ENCODE assay signal across 25 cellular contexts in genomic region chr16:69799601-69800000, GRCh38. TPM values are rescaled to one million over a fixed set of nuclear protein-coding genes. Genes with fewer than 3 reads are reported as not detected.
DNase-seq lines count a peak whose midpoint lies in the region; ATAC-seq, FAIRE-seq and TF ChIP-seq lines count a peak whose summit lies in the region.
"Had no signal": no experiment of that assay in that cellular context is flagged by ENCODE, and none has a peak within 500 bp of the region (broad histone marks: within the 10 kb centered on the region; RNA-seq: fewer than 3 reads in every experiment).

No MANE protein-coding gene starts in this region.

- no peak for TF ChIP-seq CTCF in brain (conservative IDR thresholded peaks at IDR 0.05)
- TF ChIP-seq CTCF in RWPE1 (conservative IDR thresholded peaks at IDR 0.05; ENCODE audit: low read depth), result no peak
- no peak for TF ChIP-seq CTCF in D721Med (IDR thresholded peaks at IDR 0.05; ENCODE audit: insufficient read depth, missing control alignments)

- DNase-seq in HTR-8/SVneo (ENCODE audit: insufficient read length, low spot score) (no peak), foreskin melanocyte (peak; percentile 100), pons (ENCODE audit: low spot score) (peak; percentile 54), NAMALWA (ENCODE audit: low spot score) (no peak), RWPE1 (ENCODE audit: low spot score) (no peak), D721Med (ENCODE audit: insufficient read length, low spot score) (no peak)
- no peak for DNase-seq in stimulated activated naive B cell treated with anti-CD40 and anti-IgM and Interleukin-4, amounts not matched to agents 10 μg/mL and 1 μg/mL and 100 μg/mL, for 72 hours
- DNase-seq: ACHN; activated B cell treated with CpG ODN at 0.5 μM for 24 hours; activated CD4-positive, alpha-beta T cell treated with anti-CD3 and anti-CD28 coated beads, Interleukin-2, amount 50 U/mL, for 48 hours; activated CD8-positive, alpha-beta memory T cell treated with anti-CD3 and anti-CD28 coated beads, Interleukin-2, amount 50 U/mL, for 4 hours; effector CD8-positive, alpha-beta T cell; H9; NCI-H1105 treated with DMSO at 0.1 percent for 48 hours; NCI-H2081; OCI-M1; SHP77; small intestine; stimulated activated CD4-positive, alpha-beta T cell treated with anti-CD3 and anti-CD28 coated beads, Interleukin-1b, Interleukin-23, amount 100 ng/mL, for 48 hours had no signal

- H3K27ac ChIP-seq in RWPE1, result no peak overlapping the region
- H3K27ac ChIP-seq: BLaER1 had no signal

- peak overlapping the region in 4 of 5 experiments; percentile 20 to 84 (median 25) for H3K27ac Mint-ChIP-seq in brain
- no peak overlapping the region for H3K27ac Mint-ChIP-seq in stimulated activated naive B cell treated with anti-CD40 and anti-IgM and Interleukin-4, amounts not matched to agents 10 μg/mL and 1 μg/mL and 100 μg/mL, for 72 hours
- H3K27ac Mint-ChIP-seq: activated B cell treated with CpG ODN at 0.5 μM for 24 hours; activated naive CD8-positive, alpha-beta T cell; activated T-helper 17 cell treated with anti-CD3 and anti-CD28 coated beads, Interleukin-2, amount 50 U/mL, for 72 hours; IgD-negative memory B cell had no signal

- peaks cover 13% of the 10 kb centered on the region for H3K4me1 Mint-ChIP-seq in brain
- H3K4me1 Mint-ChIP-seq in stimulated activated naive B cell treated with anti-CD40 and anti-IgM and Interleukin-4, amounts not matched to agents 10 μg/mL and 1 μg/mL and 100 μg/mL, for 72 hours, result peaks cover 2 to 11% of the 10 kb centered on the region in 2 donors
- H3K4me1 Mint-ChIP-seq: activated T-helper 17 cell treated with anti-CD3 and anti-CD28 coated beads, Interleukin-2, amount 50 U/mL, for 72 hours had no signal

- H3K36me3 Mint-ChIP-seq in brain, result peaks cover 16% of the 10 kb centered on the region
- H3K36me3 Mint-ChIP-seq in stimulated activated naive B cell treated with anti-CD40 and anti-IgM and Interleukin-4, amounts not matched to agents 10 μg/mL and 1 μg/mL and 100 μg/mL, for 72 hours, result peaks cover 26 to 34% of the 10 kb centered on the region in 2 donors
- H3K36me3 Mint-ChIP-seq: activated naive CD8-positive, alpha-beta T cell; IgD-negative memory B cell had no signal

- no peak for ATAC-seq in stimulated activated naive B cell treated with anti-CD40 and anti-IgM and Interleukin-4, amounts not matched to agents 10 μg/mL and 1 μg/mL and 100 μg/mL, for 72 hours (replicated peaks)
- ATAC-seq: activated T-helper 17 cell treated with anti-CD3 and anti-CD28 coated beads, Interleukin-2, amount 50 U/mL, for 72 hours had no signal

- POLR2A ChIA-PET in RWPE1 (lab: Yijun Ruan, JAX; ENCODE audit: low non-redundant PET), result no interaction called here

- no peak overlapping the region for H3K4me3 Mint-ChIP-seq in brain
- H3K4me3 Mint-ChIP-seq in stimulated activated naive B cell treated with anti-CD40 and anti-IgM and Interleukin-4, amounts not matched to agents 10 μg/mL and 1 μg/mL and 100 μg/mL, for 72 hours, result no peak overlapping the region
- H3K4me3 Mint-ChIP-seq: activated B cell treated with CpG ODN at 0.5 μM for 24 hours; activated naive CD8-positive, alpha-beta T cell; activated T-helper 17 cell treated with anti-CD3 and anti-CD28 coated beads, Interleukin-2, amount 50 U/mL, for 72 hours; H9; IgD-negative memory B cell had no signal

- no peaks in the 10 kb centered on the region for H3K9me3 Mint-ChIP-seq in brain
- H3K9me3 Mint-ChIP-seq in stimulated activated naive B cell treated with anti-CD40 and anti-IgM and Interleukin-4, amounts not matched to agents 10 μg/mL and 1 μg/mL and 100 μg/mL, for 72 hours, result no peaks in the 10 kb centered on the region
- H3K9me3 Mint-ChIP-seq: activated B cell treated with CpG ODN at 0.5 μM for 24 hours; activated T-helper 17 cell treated with anti-CD3 and anti-CD28 coated beads, Interleukin-2, amount 50 U/mL, for 72 hours; H9; IgD-negative memory B cell had no signal

- FAIRE-seq in HTR-8/SVneo (lab: Jason Lieb, UNC), result peak; percentile 72
- FAIRE-seq in D721Med (lab: Jason Lieb, UNC), result no peak
- FAIRE-seq: keratinocyte, small intestine had no signal

- H3K27me3 Mint-ChIP-seq in brain, result no peaks in the 10 kb centered on the region
- H3K27me3 Mint-ChIP-seq in stimulated activated naive B cell treated with anti-CD40 and anti-IgM and Interleukin-4, amounts not matched to agents 10 μg/mL and 1 μg/mL and 100 μg/mL, for 72 hours, result no peaks in the 10 kb centered on the region
- H3K27me3 Mint-ChIP-seq: activated B cell treated with CpG ODN at 0.5 μM for 24 hours; activated naive CD8-positive, alpha-beta T cell; activated T-helper 17 cell treated with anti-CD3 and anti-CD28 coated beads, Interleukin-2, amount 50 U/mL, for 72 hours had no signal

- CTCF ChIA-PET in RWPE1 (lab: Yijun Ruan, JAX), result interaction anchor here (0.6 kb wide), 1 partner anchor 10 kb away, joined by 7 read pairs; no protein-coding TSS in a partner anchor

RNA-seq across cellular contexts. Expression of gene WWP2, which starts 37.5 kb away (rescaled TPM):
- polyA plus RNA-seq in brain (ENCODE audit: insufficient read depth, low read depth, low replicate concordance), result 42.5 TPM

RNA-seq across cellular contexts. Expression of gene NOB1, which starts 44.9 kb away (rescaled TPM):
- 41.4 TPM for polyA plus RNA-seq in brain (ENCODE audit: insufficient read depth, low read depth, low replicate concordance)

Comparison
In these comparisons a context has a peak if more than half of its experiments do, and no peak if none do; other contexts are left out.
1. DNase-seq: peak in foreskin melanocyte (single experiment) and pons (single experiment); none in HTR-8/SVneo (single experiment), stimulated activated naive B cell treated with anti-CD40 and anti-IgM and Interleukin-4, amounts not matched to agents 10 μg/mL and 1 μg/mL and 100 μg/mL, for 72 hours (single experiment), NAMALWA (single experiment), RWPE1 (single experiment) and D721Med (single experiment).